8 cellular contexts compared by ENCODE assay signal in genomic region chr1:155689122-155689607, GRCh38. TPM values are rescaled to one million over a fixed set of nuclear protein-coding genes. Genes with fewer than 3 reads are reported as not detected.
DNase-seq lines count a peak whose midpoint lies in the region; ATAC-seq and TF ChIP-seq lines count a peak whose summit lies in the region.
"Not testable (repeated sequence)": the region's sequence is repeated elsewhere in the genome, so short reads cannot be mapped to it uniquely, and the experiment has no call there.

No MANE protein-coding gene starts in this region.

- H3K27me3 Mint-ChIP-seq in activated CD4-positive, alpha-beta T cell treated with anti-CD3 and anti-CD28 coated beads for 36 hours: not testable (repeated sequence)

- not testable (repeated sequence) for H3K14ac ChIP-seq in mesenchymal stem cell (ENCODE audit: low read length in 2 of 2)

- not testable (repeated sequence) for H3K36me3 ChIP-seq in breast epithelium, sigmoid colon
- H3K36me3 ChIP-seq in mesenchymal stem cell (ENCODE audit: control insufficient read depth in 1 of 2, insufficient read depth in 2 of 2, low read depth in 1 of 2, low read length in 2 of 2): peaks cover 0 to 25% of the 10 kb centered on the region in 2 experiments

- H3K9ac ChIP-seq in mesenchymal stem cell (ENCODE audit: low read length): peak overlapping the region; percentile 100

- not testable (repeated sequence) for DNase-seq in NB4 (ENCODE audit: low read depth); activated CD4-positive, alpha-beta T cell treated with anti-CD3 and anti-CD28 coated beads for 36 hours; breast epithelium (ENCODE audit: low spot score in 2 of 2); fibroblast of villous mesenchyme (ENCODE audit: low read depth); mesenchymal stem cell; sigmoid colon

- TF ChIP-seq POLR2A in GM18526 (IDR thresholded peaks at IDR 0.05; ENCODE audit: extremely low read depth, insufficient read length) (peak; percentile 72), NB4 (IDR thresholded peaks at IDR 0.05; ENCODE audit: extremely low read depth, insufficient read length) (peak; percentile 65)
- TF ChIP-seq POLR2A in breast epithelium (IDR thresholded peaks at IDR 0.05); sigmoid colon (IDR thresholded peaks at IDR 0.05): not testable (repeated sequence)

- H3K4me3 Mint-ChIP-seq in activated CD4-positive, alpha-beta T cell treated with anti-CD3 and anti-CD28 coated beads for 36 hours: peak overlapping the region; percentile 97

- H3K4me3 ChIP-seq in NB4 (ENCODE audit: low read depth, low read length): peak overlapping the region; percentile 91
- H3K4me3 ChIP-seq in breast epithelium: peak overlapping the region; percentile 91 to 97 (median 94)
- H3K4me3 ChIP-seq in fibroblast of villous mesenchyme (ENCODE audit: low read depth, low read length): peak overlapping the region; percentile 94
- H3K4me3 ChIP-seq in mesenchymal stem cell (ENCODE audit: insufficient read depth in 1 of 2, low read depth in 1 of 2, low read length in 2 of 2): peak overlapping the region; percentile 92 to 95
- peak overlapping the region; percentile 88 to 100 (median 96) for H3K4me3 ChIP-seq in sigmoid colon

- intact Hi-C loops in activated CD4-positive, alpha-beta T cell treated with anti-CD3 and anti-CD28 coated beads for 36 hours (cut with DNase I, micrococcal nuclease): loop anchor here in 1 of 2 experiments (5.0 to 10.0 kb wide), 10 partner anchors 58 to 714 kb away; partner anchors contain the start of genes ARHGEF2, ASH1L, CKS1B and FDPS
- intact Hi-C loops in breast epithelium (cut with DNase I; ENCODE audit: low total_unique reads) (loop anchor here (10.0 kb wide), 1 partner anchor 724 kb away; the partner anchor contains the start of gene PYGO2), sigmoid colon (cut with DNase I) (loop anchor here (2.0 kb wide), 1 partner anchor 56 kb away; no protein-coding TSS in a partner anchor)

- 0% methylated on average over 15 of the region's 25 CpGs for WGBS in mesenchymal stem cell
- WGBS in sigmoid colon, 2 donors: 0% methylated on average over 25 of the region's 25 CpGs

- H3K27ac ChIP-seq in 22Rv1 (peak overlapping the region; percentile 84), breast epithelium (peak overlapping the region; percentile 95 to 97), mesenchymal stem cell (ENCODE audit: low read length, poor library complexity, severe bottlenecking) (peak overlapping the region; percentile 82), sigmoid colon (peak overlapping the region; percentile 95 to 99 (median 96))

- not testable (repeated sequence) for H3K9me3 Mint-ChIP-seq in activated CD4-positive, alpha-beta T cell treated with anti-CD3 and anti-CD28 coated beads for 36 hours (ENCODE audit: low read depth)

- not testable (repeated sequence) for H3K23ac ChIP-seq in mesenchymal stem cell (ENCODE audit: low read length in 2 of 2)

- not testable (repeated sequence) for H4K8ac ChIP-seq in mesenchymal stem cell (ENCODE audit: low read length)

- not testable (repeated sequence) for TF ChIP-seq EP300 in sigmoid colon (IDR thresholded peaks at IDR 0.05)

- H3K4me2 ChIP-seq in mesenchymal stem cell (ENCODE audit: low read length, poor library complexity, severe bottlenecking): peak overlapping the region; percentile 55

- not testable (repeated sequence) for H2AFZ ChIP-seq in mesenchymal stem cell (ENCODE audit: low read depth, low read length)

- not testable (repeated sequence) for ATAC-seq in activated CD4-positive, alpha-beta T cell treated with anti-CD3 and anti-CD28 coated beads for 36 hours

- H4K91ac ChIP-seq in mesenchymal stem cell (ENCODE audit: low read length): not testable (repeated sequence)

- CTCF ChIA-PET in activated CD4-positive, alpha-beta T cell treated with anti-CD3 and anti-CD28 coated beads for 36 hours (lab: Charles Lee): not testable (repeated sequence)

- TF ChIP-seq CTCF in 22Rv1 (IDR thresholded peaks at IDR 0.05); NB4 (IDR thresholded peaks at IDR 0.05; ENCODE audit: low read depth, low read length); breast epithelium (IDR thresholded peaks at IDR 0.05); fibroblast of villous mesenchyme (IDR thresholded peaks at IDR 0.05; ENCODE audit: insufficient read depth, low read depth, low read length); sigmoid colon (IDR thresholded peaks at IDR 0.05): not testable (repeated sequence)

- H2BK12ac ChIP-seq in mesenchymal stem cell (ENCODE audit: low read length in 2 of 2): not testable (repeated sequence)

- H3K27ac Mint-ChIP-seq in activated CD4-positive, alpha-beta T cell treated with anti-CD3 and anti-CD28 coated beads for 36 hours: peak overlapping the region; percentile 94

- not testable (repeated sequence) for H2BK15ac ChIP-seq in mesenchymal stem cell (ENCODE audit: low read depth, poor library complexity, severe bottlenecking)

- not testable (repeated sequence) for H3K27me3 ChIP-seq in breast epithelium; mesenchymal stem cell (ENCODE audit: control insufficient read depth in 1 of 2, insufficient read depth in 1 of 2, low read length in 2 of 2); sigmoid colon

- H3K4me1 ChIP-seq in breast epithelium; mesenchymal stem cell (ENCODE audit: control insufficient read depth, insufficient read depth, low read depth, low read length): not testable (repeated sequence)
- peaks cover 0 to 45% (median 39%) of the 10 kb centered on the region in 4 donors for H3K4me1 ChIP-seq in sigmoid colon

- peak overlapping the region in 1 of 2 experiments; percentile 78 for H3K4ac ChIP-seq in mesenchymal stem cell (ENCODE audit: low read depth in 1 of 2, low read length in 2 of 2)

- H2AK5ac ChIP-seq in mesenchymal stem cell (ENCODE audit: low read length, severe bottlenecking): not testable (repeated sequence)

- not testable (repeated sequence) for H2BK5ac ChIP-seq in mesenchymal stem cell (ENCODE audit: low read depth, low read length, poor library complexity, severe bottlenecking)

- not testable (repeated sequence) for H3K79me1 ChIP-seq in mesenchymal stem cell (replicated peaks; ENCODE audit: low read length, poor library complexity, severe bottlenecking)

- not testable (repeated sequence) for H3K36me3 Mint-ChIP-seq in activated CD4-positive, alpha-beta T cell treated with anti-CD3 and anti-CD28 coated beads for 36 hours (ENCODE audit: low read depth)

- H3K18ac ChIP-seq in mesenchymal stem cell (ENCODE audit: low read depth in 1 of 2, low read length in 2 of 2): peak overlapping the region in 1 of 2 experiments; percentile 56

- peaks cover 22% of the 10 kb centered on the region for H3K4me1 Mint-ChIP-seq in activated CD4-positive, alpha-beta T cell treated with anti-CD3 and anti-CD28 coated beads for 36 hours

- POLR2A ChIA-PET in activated CD4-positive, alpha-beta T cell treated with anti-CD3 and anti-CD28 coated beads for 36 hours (lab: Charles Lee): not testable (repeated sequence)

- H2BK120ac ChIP-seq in mesenchymal stem cell (ENCODE audit: low read depth, low read length): not testable (repeated sequence)

- not testable (repeated sequence) for H3K9me3 ChIP-seq in breast epithelium; mesenchymal stem cell (ENCODE audit: control insufficient read depth, low read length); sigmoid colon

RNA-seq across cellular contexts. Expression of gene DAP3, which starts 0.3 kb away (rescaled TPM):
- total RNA-seq in activated CD4-positive, alpha-beta T cell treated with anti-CD3 and anti-CD28 coated beads for 36 hours: 100 to 1,000 TPM; 159 to 162 TPM
- total RNA-seq in breast epithelium: 100 to 1,000 TPM; 143 to 195 (median 168) TPM
- 75.7 and 87.2 TPM in 2 replicates for total RNA-seq in fibroblast of villous mesenchyme
- polyA plus RNA-seq in mesenchymal stem cell (2013, experiment 1 of 2): 145 TPM
- 142 TPM for polyA plus RNA-seq in mesenchymal stem cell (2013, experiment 2 of 2)
- total RNA-seq in sigmoid colon: 100 to 1,000 TPM in 3 of 4 donors, 10 to 100 TPM in 1; 96.7 to 180 (median 134) TPM
- 10 to 100 TPM; 60.3 to 92.5 (median 86.9) TPM for polyA plus RNA-seq in sigmoid colon

RNA-seq across cellular contexts. Expression of gene YY1AP1, which starts 0.6 kb away (rescaled TPM):
- total RNA-seq in activated CD4-positive, alpha-beta T cell treated with anti-CD3 and anti-CD28 coated beads for 36 hours: 10 to 100 TPM; 59.6 to 76.0 TPM
- total RNA-seq in breast epithelium (100 to 1,000 TPM; 107 to 156 (median 155) TPM), fibroblast of villous mesenchyme (54.1 and 55.7 TPM in 2 replicates), sigmoid colon (100 to 1,000 TPM in 3 of 4 donors, 10 to 100 TPM in 1; 54.3 to 195 (median 159) TPM)
- polyA plus RNA-seq in mesenchymal stem cell (2013, experiment 1 of 2): 47.2 TPM
- polyA plus RNA-seq in mesenchymal stem cell (2013, experiment 2 of 2): 44.4 TPM
- polyA plus RNA-seq in sigmoid colon: 10 to 100 TPM; 21.6 to 39.2 (median 25.7) TPM
